10 cellular contexts compared by ENCODE assay signal in genomic region chr5:151253604-151253948, GRCh38. TPM values are rescaled to one million over a fixed set of nuclear protein-coding genes. Genes with fewer than 3 reads are reported as not detected.
DNase-seq lines count a peak whose midpoint lies in the region; ATAC-seq, FAIRE-seq and TF ChIP-seq lines count a peak whose summit lies in the region.
"Had no signal": no experiment of that assay in that cellular context is flagged by ENCODE, and none has a peak within 500 bp of the region (broad histone marks: within the 10 kb centered on the region; RNA-seq: fewer than 3 reads in every experiment).

No MANE protein-coding gene starts in this region.

- H3K4me3 Mint-ChIP-seq in activated naive CD8-positive, alpha-beta T cell treated with anti-CD3 and anti-CD28 coated beads, Interleukin-2, amount 50 U/mL, for 24 hours, result peak overlapping the region; percentile 87

- no peaks in the 10 kb centered on the region for H3K9me3 Mint-ChIP-seq in activated naive CD8-positive, alpha-beta T cell treated with anti-CD3 and anti-CD28 coated beads, Interleukin-2, amount 50 U/mL, for 24 hours

- H3K27me3 Mint-ChIP-seq in activated naive CD8-positive, alpha-beta T cell treated with anti-CD3 and anti-CD28 coated beads, Interleukin-2, amount 50 U/mL, for 24 hours, result no peaks in the 10 kb centered on the region

- H3K27ac ChIP-seq in kidney (ENCODE audit: low read depth in 2 of 2, low read length in 2 of 2) (no peak overlapping the region), stomach smooth muscle (ENCODE audit: low read length) (peak overlapping the region; percentile 55)
- H3K27ac ChIP-seq: 22Rv1 had no signal

- peaks cover 68% of the 10 kb centered on the region for H3K4me1 Mint-ChIP-seq in activated naive CD8-positive, alpha-beta T cell treated with anti-CD3 and anti-CD28 coated beads, Interleukin-2, amount 50 U/mL, for 24 hours

- peak; percentile 39 for DNase-seq in DMS 273 (lab: John Stamatoyannopoulos, UW; ENCODE audit: unreplicated experiment)
- no peak for DNase-seq in DMS 273 treated with DMSO at 0.1 percent for 48 hours (lab: John Stamatoyannopoulos, UW)
- DNase-seq in activated naive CD8-positive, alpha-beta T cell treated with anti-CD3 and anti-CD28 coated beads, Interleukin-2, amount 50 U/mL, for 24 hours, result no peak
- DNase-seq in kidney, result no peak
- no peak for DNase-seq in NCI-H510A treated with DMSO at 0.1 percent for 48 hours (lab: John Stamatoyannopoulos, UW)

- no peaks in the 10 kb centered on the region for H3K27me3 ChIP-seq in stomach smooth muscle (ENCODE audit: control insufficient read depth in 1 of 2, insufficient read depth in 2 of 2, low read length in 2 of 2)

- FAIRE-seq in kidney (lab: Jason Lieb, UNC), result no peak

- H3K9me3 ChIP-seq in kidney (ENCODE audit: control insufficient read depth in 1 of 2, low read length in 2 of 2) (no peaks in the 10 kb centered on the region), stomach smooth muscle (ENCODE audit: control insufficient read depth in 2 of 2, low read length in 2 of 2) (no peaks in the 10 kb centered on the region)

- H3K27ac Mint-ChIP-seq in activated naive CD8-positive, alpha-beta T cell treated with anti-CD3 and anti-CD28 coated beads, Interleukin-2, amount 50 U/mL, for 24 hours, result peak overlapping the region; percentile 90

- H3K4me3 ChIP-seq in kidney (ENCODE audit: low read length in 2 of 2) (peak overlapping the region; percentile 86 to 88), stomach smooth muscle (ENCODE audit: low read length in 2 of 2) (peak overlapping the region; percentile 64 to 97)

- H3K4me1 ChIP-seq in kidney (ENCODE audit: control insufficient read depth in 1 of 2, insufficient read depth in 1 of 2, low read depth in 1 of 2, low read length in 2 of 2), result peaks cover 13 to 16% of the 10 kb centered on the region in 2 donors
- H3K4me1 ChIP-seq in stomach smooth muscle (ENCODE audit: control insufficient read depth, insufficient read depth, low read length), result peaks cover 22% of the 10 kb centered on the region

- H3K36me3 ChIP-seq in kidney (ENCODE audit: control insufficient read depth in 1 of 2, insufficient read depth in 2 of 2, low read length in 2 of 2) (no peaks in the 10 kb centered on the region), stomach smooth muscle (ENCODE audit: control insufficient read depth in 2 of 2, insufficient read depth in 2 of 2, low read length in 2 of 2) (no peaks in the 10 kb centered on the region)

- no peak for ATAC-seq in activated naive CD8-positive, alpha-beta T cell treated with anti-CD3 and anti-CD28 coated beads, Interleukin-2, amount 50 U/mL, for 24 hours
- ATAC-seq in HG02973 (IDR thresholded peaks at IDR 0.05; ENCODE audit: unreplicated experiment) (no peak), GM18861 (IDR thresholded peaks at IDR 0.05; ENCODE audit: unreplicated experiment) (no peak)

- intact Hi-C loops in kidney (cut with DNase I), result no loop called here

- H3K9ac ChIP-seq in kidney (ENCODE audit: low read length in 2 of 2), result peak overlapping the region; percentile 20 to 79
- H3K9ac ChIP-seq in stomach smooth muscle (ENCODE audit: low read length in 2 of 2), result peak overlapping the region; percentile 56 to 86

- no peaks in the 10 kb centered on the region for H3K36me3 Mint-ChIP-seq in activated naive CD8-positive, alpha-beta T cell treated with anti-CD3 and anti-CD28 coated beads, Interleukin-2, amount 50 U/mL, for 24 hours (ENCODE audit: low read depth)

- TF ChIP-seq CTCF in kidney (IDR thresholded peaks at IDR 0.05; ENCODE audit: borderline replicate concordance, extremely low read depth, insufficient read depth), result no peak

RNA-seq across cellular contexts. Expression of gene GM2A, which starts 0.6 kb away (rescaled TPM):
- 29.8 TPM for total RNA-seq in kidney
- 13.7 TPM for polyA plus RNA-seq in kidney (ENCODE audit: insufficient read depth, low read depth, low replicate concordance)

RNA-seq across cellular contexts. Expression of gene CCDC69, which starts 29.7 kb away (rescaled TPM):
- total RNA-seq in kidney, result 22.8 TPM
- polyA plus RNA-seq in kidney (ENCODE audit: insufficient read depth, low read depth, low replicate concordance), result 11.1 TPM

RNA-seq across cellular contexts. Expression of gene SLC36A3, which starts 50.0 kb away (rescaled TPM):
- not detected for total RNA-seq in kidney
- polyA plus RNA-seq in kidney (ENCODE audit: insufficient read depth, low read depth, low replicate concordance), result not detected
- total RNA-seq: NCI-H460 had no signal
